Comparison of ENCODE assay signal across 1 cellular context in the genomic region with DNA sequence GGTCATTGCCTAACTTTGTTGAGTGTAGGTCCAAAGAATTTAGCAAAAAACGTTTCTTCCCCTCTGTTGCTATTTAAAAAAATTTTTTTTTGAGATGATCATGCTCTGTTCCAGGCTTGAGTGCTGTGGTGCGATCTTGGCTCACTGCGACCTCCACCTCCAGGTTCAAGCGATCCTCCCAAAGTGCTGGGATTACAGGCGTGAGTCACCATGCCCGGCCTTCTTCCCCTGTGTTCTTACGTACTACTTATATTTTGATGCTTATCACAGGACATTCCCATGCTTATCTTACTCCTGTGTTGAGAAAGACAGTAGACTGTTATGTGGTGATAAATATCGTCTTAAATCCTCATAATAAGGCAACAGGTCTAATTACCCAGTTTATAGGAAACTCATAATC.
A peak's percentile ranks its signal among the peaks of the same experiment; 100 is the strongest.
TF ChIP-seq lines count a peak whose summit lies in the region.

No MANE protein-coding gene starts in this region.

TF ChIP-seq in K562, 482 proteins besides CTCF, POLR2A, EP300 and RAD21 (continued from another document):
- TF ChIP-seq, protein P1, sequence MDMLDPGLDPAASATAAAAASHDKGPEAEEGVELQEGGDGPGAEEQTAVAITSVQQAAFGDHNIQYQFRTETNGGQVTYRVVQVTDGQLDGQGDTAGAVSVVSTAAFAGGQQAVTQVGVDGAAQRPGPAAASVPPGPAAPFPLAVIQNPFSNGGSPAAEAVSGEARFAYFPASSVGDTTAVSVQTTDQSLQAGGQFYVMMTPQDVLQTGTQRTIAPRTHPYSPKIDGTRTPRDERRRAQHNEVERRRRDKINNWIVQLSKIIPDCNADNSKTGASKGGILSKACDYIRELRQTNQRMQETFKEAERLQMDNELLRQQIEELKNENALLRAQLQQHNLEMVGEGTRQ (CRISPR knock-in tag; IDR thresholded peaks at IDR 0.05), result no peak
- TF ChIP-seq EWSR1 (IDR thresholded peaks at IDR 0.05; ENCODE audit: borderline replicate concordance, low read depth, partially characterized antibody) (no peak), POLR2AphosphoS2 (IDR thresholded peaks at IDR 0.05; ENCODE audit: low read length) (no peak), IRF2 (CRISPR knock-in tag; IDR thresholded peaks at IDR 0.05) (no peak), KDM1A (IDR thresholded peaks at IDR 0.05) (peak in 1 of 2 experiments; percentile 33; a peak in 1 of 4 replicates), CBFA2T3 (IDR thresholded peaks at IDR 0.05) (peak; percentile 57), TEAD4 (IDR thresholded peaks at IDR 0.05; ENCODE audit: low read length) (0 out of 2 replicates have a peak, but pooled peaks have one; percentile 14), TEAD4 (CRISPR knock-in tag; IDR thresholded peaks at IDR 0.05; ENCODE audit: borderline replicate concordance) (no peak), FOSL1 (tag; conservative IDR thresholded peaks at IDR 0.05) (peak; percentile 77), IFI16 (CRISPR knock-in tag; IDR thresholded peaks at IDR 0.05) (no peak), NONO (IDR thresholded peaks at IDR 0.05; ENCODE audit: low read depth in 2 of 2, low read length in 1 of 2) (no peak), SMARCC2 (IDR thresholded peaks at IDR 0.05; ENCODE audit: low read depth) (peak; percentile 31; the same call in 1 of the 2 replicates), EGR1 (conservative IDR thresholded peaks at IDR 0.05) (peak; percentile 42; the same call in 1 of the 2 replicates), XRCC3 (IDR thresholded peaks at IDR 0.05) (no peak), EHMT2 (IDR thresholded peaks at IDR 0.05) (no peak), ARID1B (IDR thresholded peaks at IDR 0.05) (peak; percentile 71), DPF2 (IDR thresholded peaks at IDR 0.05) (peak; percentile 54), RBM34 (IDR thresholded peaks at IDR 0.05; ENCODE audit: borderline replicate concordance, insufficient read depth, low read length) (no peak), MCM7 (IDR thresholded peaks at IDR 0.05) (no peak), KAT2B (IDR thresholded peaks at IDR 0.05; ENCODE audit: low read depth, low read length) (no peak), SMARCE1 (IDR thresholded peaks at IDR 0.05) (peak; percentile 72), HMG20A (CRISPR knock-in tag; conservative IDR thresholded peaks at IDR 0.05) (no peak)
- TF ChIP-seq, protein P2, sequence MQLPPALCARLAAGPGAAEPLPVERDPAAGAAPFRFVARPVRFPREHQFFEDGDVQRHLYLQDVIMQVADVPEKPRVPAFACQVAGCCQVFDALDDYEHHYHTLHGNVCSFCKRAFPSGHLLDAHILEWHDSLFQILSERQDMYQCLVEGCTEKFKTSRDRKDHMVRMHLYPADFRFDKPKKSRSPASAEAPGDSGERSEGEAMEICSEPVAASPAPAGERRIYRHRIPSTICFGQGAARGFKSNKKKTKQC (CRISPR knock-in tag; IDR thresholded peaks at IDR 0.05), result no peak
- TF ChIP-seq, protein P3, sequence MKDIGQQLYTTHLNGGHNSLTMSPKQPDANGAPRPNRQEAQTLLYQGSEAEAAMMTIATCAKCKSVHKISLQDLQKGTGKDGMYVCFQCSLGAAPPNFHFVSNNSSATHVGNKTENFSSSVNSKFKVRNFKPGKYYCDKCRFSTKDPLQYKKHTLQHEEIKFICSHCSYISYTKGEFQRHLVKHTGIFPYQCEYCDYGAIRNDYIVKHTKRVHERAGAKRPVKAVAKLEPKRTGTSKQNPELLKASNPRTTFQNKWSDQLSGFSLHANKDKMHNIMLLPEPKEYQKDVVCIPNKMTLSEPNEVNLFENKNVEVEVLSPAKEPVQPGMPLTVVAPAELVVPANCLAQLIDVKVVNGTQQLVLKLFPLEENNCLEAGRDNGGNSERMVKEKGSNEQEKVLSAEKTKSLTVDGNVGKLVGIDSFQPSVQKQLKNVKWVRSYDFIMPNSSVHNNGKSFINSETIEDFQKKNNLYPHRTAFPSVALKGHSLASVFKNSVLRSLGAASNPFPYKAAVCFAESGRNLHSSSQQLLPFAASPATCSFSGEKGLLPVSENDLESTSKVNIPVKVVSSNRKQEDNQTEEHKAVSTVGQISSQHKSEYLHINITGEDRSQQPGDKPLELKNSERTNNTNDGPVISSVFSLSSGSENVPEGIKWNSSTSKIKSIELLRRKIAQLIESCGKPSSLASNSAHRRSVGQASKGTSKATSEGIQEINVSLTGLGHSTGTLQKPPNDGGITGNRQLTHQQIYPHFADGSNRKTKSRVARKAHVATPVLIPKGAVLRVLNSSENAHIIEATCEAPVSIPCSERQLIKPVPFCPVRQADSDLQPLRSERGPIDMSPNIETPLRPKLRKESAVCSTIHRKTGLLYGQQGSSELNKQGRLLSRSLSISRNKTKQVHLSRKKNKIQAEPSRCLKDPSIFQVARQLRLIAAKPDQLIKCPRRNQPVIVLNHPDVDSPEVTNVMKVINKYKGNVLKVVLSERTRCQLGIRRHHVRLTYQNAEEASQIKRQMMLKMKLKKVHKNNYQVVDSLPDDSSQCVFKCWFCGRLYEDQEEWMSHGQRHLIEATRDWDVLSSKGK (CRISPR knock-in tag; IDR thresholded peaks at IDR 0.05), result no peak
- TF ChIP-seq, protein P4, sequence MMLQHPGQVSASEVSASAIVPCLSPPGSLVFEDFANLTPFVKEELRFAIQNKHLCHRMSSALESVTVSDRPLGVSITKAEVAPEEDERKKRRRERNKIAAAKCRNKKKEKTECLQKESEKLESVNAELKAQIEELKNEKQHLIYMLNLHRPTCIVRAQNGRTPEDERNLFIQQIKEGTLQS (IDR thresholded peaks at IDR 0.05), result peak; percentile 77
- TF ChIP-seq, protein P4 (CRISPR knock-in tag; conservative IDR thresholded peaks at IDR 0.05), result no peak
- TF ChIP-seq, protein P5, sequence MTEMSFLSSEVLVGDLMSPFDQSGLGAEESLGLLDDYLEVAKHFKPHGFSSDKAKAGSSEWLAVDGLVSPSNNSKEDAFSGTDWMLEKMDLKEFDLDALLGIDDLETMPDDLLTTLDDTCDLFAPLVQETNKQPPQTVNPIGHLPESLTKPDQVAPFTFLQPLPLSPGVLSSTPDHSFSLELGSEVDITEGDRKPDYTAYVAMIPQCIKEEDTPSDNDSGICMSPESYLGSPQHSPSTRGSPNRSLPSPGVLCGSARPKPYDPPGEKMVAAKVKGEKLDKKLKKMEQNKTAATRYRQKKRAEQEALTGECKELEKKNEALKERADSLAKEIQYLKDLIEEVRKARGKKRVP (CRISPR knock-in tag; IDR thresholded peaks at IDR 0.05), result no peak
TF ChIP-seq in K562: peak in this region for 19.
